Comparison of ENCODE assay signal across 15 cellular contexts in the genomic region with DNA sequence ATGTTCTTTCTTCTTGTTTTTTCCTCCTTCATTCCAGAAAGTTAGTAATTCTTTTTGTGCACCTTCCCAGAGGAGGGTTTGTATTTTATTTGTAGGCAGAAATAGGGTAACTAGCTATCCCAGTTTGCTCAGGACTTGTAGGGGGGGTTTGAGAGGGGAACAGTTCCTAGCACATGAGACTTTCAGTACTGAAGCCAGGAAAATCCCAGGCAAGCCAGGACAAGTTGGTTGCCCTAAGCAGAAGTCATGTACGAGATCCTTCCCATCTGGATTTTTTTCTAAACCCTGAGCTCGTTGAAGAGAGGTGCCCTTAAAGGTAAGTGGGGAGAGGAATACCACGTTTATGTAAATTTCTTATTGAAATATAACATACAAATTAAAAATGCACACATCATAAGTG. TPM values are rescaled to one million over a fixed set of nuclear protein-coding genes. Genes with fewer than 3 reads are reported as not detected.
DNase-seq lines count a peak whose midpoint lies in the region; ATAC-seq and TF ChIP-seq lines count a peak whose summit lies in the region.
"Had no signal": no experiment of that assay in that cellular context is flagged by ENCODE, and none has a peak within 500 bp of the region (broad histone marks: within the 10 kb centered on the region; RNA-seq: fewer than 3 reads in every experiment).

No MANE protein-coding gene starts in this region.

- WGBS in trophoblast cell (ENCODE audit: extremely low coverage, insufficient coverage, insufficient read length), result no CpG with 5 or more reads among the region's 3 CpGs
- whole genome bisulfite sequencing in mesenchymal stem cell, result no CpG with 5 or more reads among the region's 3 CpGs

- CTCF ChIA-PET in MCF 10A (lab: Yijun Ruan, JAX), result no interaction called here

- H2BK120ac ChIP-seq in trophoblast cell (ENCODE audit: insufficient read depth, low read length, poor library complexity) (no peak overlapping the region), mesenchymal stem cell (ENCODE audit: low read depth, low read length) (no peak overlapping the region)

- H3K9me3 ChIP-seq in trophoblast cell (ENCODE audit: insufficient read depth, low read depth, low read length) (no peaks in the 10 kb centered on the region), mesenchymal stem cell (ENCODE audit: control insufficient read depth, low read length) (no peaks in the 10 kb centered on the region)

- no peak overlapping the region for H3K4me3 Mint-ChIP-seq in MCF 10A (ENCODE audit: unreplicated experiment)
- no peak overlapping the region for H3K4me3 Mint-ChIP-seq in natural killer cell treated with Interleukin-12 subunit alpha and Interleukin-12 subunit beta and Interleukin-15 and Interleukin-18, amount 100 ng/mL, for 72 hours
- H3K4me3 Mint-ChIP-seq in activated T-cell treated with anti-CD3 and anti-CD28 coated beads, Interleukin-2, amount 50 U/mL, for 24 hours, result no peak overlapping the region
- H3K4me3 Mint-ChIP-seq: CD8-positive, alpha-beta T cell; H9 had no signal

- no peak overlapping the region for H2AK5ac ChIP-seq in trophoblast cell (ENCODE audit: low read length)
- H2AK5ac ChIP-seq in mesenchymal stem cell (ENCODE audit: low read length, severe bottlenecking), result no peak overlapping the region

- H2BK12ac ChIP-seq in trophoblast cell (ENCODE audit: low read length) (no peak overlapping the region), mesenchymal stem cell (ENCODE audit: low read length in 2 of 2) (no peak overlapping the region)

- H3K4me3 ChIP-seq in trophoblast cell (ENCODE audit: low read depth, low read length), result no peak overlapping the region
- H3K4me3 ChIP-seq in mesenchymal stem cell (ENCODE audit: insufficient read depth in 1 of 2, low read depth in 1 of 2, low read length in 2 of 2), result no peak overlapping the region
- H3K4me3 ChIP-seq: SK-N-MC had no signal

- peak overlapping the region; percentile 65 for H3K27ac ChIP-seq in trophoblast cell (ENCODE audit: low read depth, low read length)
- no peak overlapping the region for H3K27ac ChIP-seq in mesenchymal stem cell (ENCODE audit: low read length, poor library complexity, severe bottlenecking)
- H3K27ac ChIP-seq: SK-N-MC had no signal

- H2BK5ac ChIP-seq in trophoblast cell (ENCODE audit: low read depth, low read length, poor library complexity) (no peak overlapping the region), mesenchymal stem cell (ENCODE audit: low read depth, low read length, poor library complexity, severe bottlenecking) (no peak overlapping the region)

- no peak overlapping the region for H4K12ac ChIP-seq in trophoblast cell (ENCODE audit: low read depth, low read length)

- H3K18ac ChIP-seq in trophoblast cell (ENCODE audit: low read length) (no peak overlapping the region), mesenchymal stem cell (ENCODE audit: low read depth in 1 of 2, low read length in 2 of 2) (no peak overlapping the region)

- intact Hi-C loops in MCF 10A (cut with micrococcal nuclease), result no loop called here

- no TSS peak for BruUV-seq in MCF 10A (replicated peaks; lab: Mats Ljungman, UMichigan)

- H3K36me3 ChIP-seq in trophoblast cell (ENCODE audit: control insufficient read depth in 1 of 2, insufficient read depth in 2 of 2, low read length in 2 of 2), result no peaks in the 10 kb centered on the region
- H3K36me3 ChIP-seq in mesenchymal stem cell (ENCODE audit: control insufficient read depth in 1 of 2, insufficient read depth in 2 of 2, low read depth in 1 of 2, low read length in 2 of 2), result no peaks in the 10 kb centered on the region

- H4K91ac ChIP-seq in trophoblast cell (ENCODE audit: low read depth, low read length), result peak overlapping the region; percentile 55
- H4K91ac ChIP-seq in mesenchymal stem cell (ENCODE audit: low read length), result no peak overlapping the region

- POLR2A ChIA-PET in MCF 10A (lab: Yijun Ruan, JAX), result interaction anchor here (0.6 to 4.6 kb wide), 5 partner anchors 9 to 29 kb away, joined by 3 to 21 read pairs (median 7); a partner anchor contains a TSS

- no peaks in the 10 kb centered on the region for H3K27me3 Mint-ChIP-seq in MCF 10A (ENCODE audit: insufficient read depth, unreplicated experiment)
- H3K27me3 Mint-ChIP-seq in natural killer cell treated with Interleukin-12 subunit alpha and Interleukin-12 subunit beta and Interleukin-15 and Interleukin-18, amount 100 ng/mL, for 72 hours, result peaks cover 0 to 8% of the 10 kb centered on the region in 2 donors
- H3K27me3 Mint-ChIP-seq in activated T-cell treated with anti-CD3 and anti-CD28 coated beads, Interleukin-2, amount 50 U/mL, for 24 hours, result peaks cover 53% of the 10 kb centered on the region

- H3K9me3 Mint-ChIP-seq in MCF 10A (ENCODE audit: unreplicated experiment), result no peaks in the 10 kb centered on the region
- H3K9me3 Mint-ChIP-seq in natural killer cell treated with Interleukin-12 subunit alpha and Interleukin-12 subunit beta and Interleukin-15 and Interleukin-18, amount 100 ng/mL, for 72 hours, result no peaks in the 10 kb centered on the region
- no peaks in the 10 kb centered on the region for H3K9me3 Mint-ChIP-seq in activated T-cell treated with anti-CD3 and anti-CD28 coated beads, Interleukin-2, amount 50 U/mL, for 24 hours
- H3K9me3 Mint-ChIP-seq: CD8-positive, alpha-beta T cell had no signal

- H3K27ac Mint-ChIP-seq in MCF 10A (ENCODE audit: low read depth, unreplicated experiment), result peak overlapping the region; percentile 86
- no peak overlapping the region for H3K27ac Mint-ChIP-seq in natural killer cell treated with Interleukin-12 subunit alpha and Interleukin-12 subunit beta and Interleukin-15 and Interleukin-18, amount 100 ng/mL, for 72 hours
- no peak overlapping the region for H3K27ac Mint-ChIP-seq in activated T-cell treated with anti-CD3 and anti-CD28 coated beads, Interleukin-2, amount 50 U/mL, for 24 hours
- H3K27ac Mint-ChIP-seq: CD8-positive, alpha-beta T cell; H9 had no signal

- no peak overlapping the region for H2AFZ ChIP-seq in trophoblast cell (ENCODE audit: insufficient read depth, low read length, poor library complexity)
- no peak overlapping the region for H2AFZ ChIP-seq in mesenchymal stem cell (ENCODE audit: low read depth, low read length)

- no peaks in the 10 kb centered on the region for H3K36me3 Mint-ChIP-seq in MCF 10A (ENCODE audit: insufficient read depth, unreplicated experiment)
- H3K36me3 Mint-ChIP-seq in natural killer cell treated with Interleukin-12 subunit alpha and Interleukin-12 subunit beta and Interleukin-15 and Interleukin-18, amount 100 ng/mL, for 72 hours, result no peaks in the 10 kb centered on the region
- H3K36me3 Mint-ChIP-seq in activated T-cell treated with anti-CD3 and anti-CD28 coated beads, Interleukin-2, amount 50 U/mL, for 24 hours (ENCODE audit: low read depth), result no peaks in the 10 kb centered on the region
- H3K36me3 Mint-ChIP-seq: CD8-positive, alpha-beta T cell had no signal

- no peak for ATAC-seq in natural killer cell treated with Interleukin-12 subunit alpha and Interleukin-12 subunit beta and Interleukin-15 and Interleukin-18, amount 100 ng/mL, for 72 hours
- ATAC-seq: CD8-positive, alpha-beta T cell; Panc1 had no signal

- no peak for TF ChIP-seq CTCF in MCF 10A (IDR thresholded peaks at IDR 0.05; ENCODE audit: unreplicated experiment)

- H3K14ac ChIP-seq in trophoblast cell (ENCODE audit: low read length) (no peak overlapping the region), mesenchymal stem cell (ENCODE audit: low read length in 2 of 2) (no peak overlapping the region)

- H3K23ac ChIP-seq in trophoblast cell (ENCODE audit: low read length) (no peak overlapping the region), mesenchymal stem cell (ENCODE audit: low read length in 2 of 2) (no peak overlapping the region)

- H3K4ac ChIP-seq in trophoblast cell (ENCODE audit: low read depth, low read length), result no peak overlapping the region
- H3K4ac ChIP-seq in mesenchymal stem cell (ENCODE audit: low read depth in 1 of 2, low read length in 2 of 2), result no peak overlapping the region

- H3K4me1 Mint-ChIP-seq in MCF 10A (ENCODE audit: insufficient read depth, unreplicated experiment), result peaks cover 11% of the 10 kb centered on the region
- peaks cover 6 to 7% of the 10 kb centered on the region in 2 donors for H3K4me1 Mint-ChIP-seq in natural killer cell treated with Interleukin-12 subunit alpha and Interleukin-12 subunit beta and Interleukin-15 and Interleukin-18, amount 100 ng/mL, for 72 hours (ENCODE audit: low read depth in 2 of 2)
- H3K4me1 Mint-ChIP-seq in activated T-cell treated with anti-CD3 and anti-CD28 coated beads, Interleukin-2, amount 50 U/mL, for 24 hours (ENCODE audit: low read depth), result peaks cover 6% of the 10 kb centered on the region
- H3K4me1 Mint-ChIP-seq: H9 had no signal

- no peaks in the 10 kb centered on the region for H3K27me3 ChIP-seq in trophoblast cell (ENCODE audit: insufficient read depth, low read length)
- H3K27me3 ChIP-seq in mesenchymal stem cell (ENCODE audit: control insufficient read depth in 1 of 2, insufficient read depth in 1 of 2, low read length in 2 of 2), result no peaks in the 10 kb centered on the region

- H3K79me2 ChIP-seq in trophoblast cell (ENCODE audit: control insufficient read depth, insufficient read depth, low read length, poor library complexity), result no peaks in the 10 kb centered on the region

- H3K4me2 ChIP-seq in trophoblast cell (ENCODE audit: low read length), result no peak overlapping the region
- no peak overlapping the region for H3K4me2 ChIP-seq in mesenchymal stem cell (ENCODE audit: low read length, poor library complexity, severe bottlenecking)

- no peak overlapping the region for H3K9ac ChIP-seq in trophoblast cell (ENCODE audit: low read length)
- no peak overlapping the region for H3K9ac ChIP-seq in mesenchymal stem cell (ENCODE audit: low read length)

- H4K8ac ChIP-seq in trophoblast cell (ENCODE audit: low read depth, low read length) (no peak overlapping the region), mesenchymal stem cell (ENCODE audit: low read length) (no peak overlapping the region)

- DNase-seq in DMS 273 (lab: John Stamatoyannopoulos, UW; ENCODE audit: unreplicated experiment) (peak; percentile 78), NCI-H2171 (lab: John Stamatoyannopoulos, UW) (peak; percentile 50), MCF 10A (ENCODE audit: unreplicated experiment) (peak; percentile 44), trophoblast cell (no peak), mesenteric fat pad (ENCODE audit: low spot score) (no peak), mesenchymal stem cell (no peak)
- no peak for DNase-seq in natural killer cell treated with Interleukin-12 subunit alpha and Interleukin-12 subunit beta and Interleukin-15 and Interleukin-18, amount 100 ng/mL, for 72 hours (ENCODE audit: low spot score)
- DNase-seq in activated T-cell treated with anti-CD3 and anti-CD28 coated beads, Interleukin-2, amount 50 U/mL, for 24 hours, result no peak
- DNase-seq: CD8-positive, alpha-beta T cell; DND-41; H9; NCI-H2029; Right ventricle myocardium superior had no signal

- H3K4me1 ChIP-seq in trophoblast cell (ENCODE audit: control insufficient read depth in 1 of 2, insufficient read depth in 2 of 2, low read length in 2 of 2) (no peaks in the 10 kb centered on the region), mesenchymal stem cell (ENCODE audit: control insufficient read depth, insufficient read depth, low read depth, low read length) (no peaks in the 10 kb centered on the region)

- no peaks in the 10 kb centered on the region for H3K79me1 ChIP-seq in trophoblast cell (ENCODE audit: low read length)
- no peaks in the 10 kb centered on the region for H3K79me1 ChIP-seq in mesenchymal stem cell (replicated peaks; ENCODE audit: low read length, poor library complexity, severe bottlenecking)

- no peak overlapping the region for H2BK15ac ChIP-seq in mesenchymal stem cell (ENCODE audit: low read depth, poor library complexity, severe bottlenecking)

RNA-seq across cellular contexts. Expression of a gene that starts 15.6 kb away (rescaled TPM):
- total RNA-seq in MCF 10A (2022), result 27.5 and 28.4 TPM in 2 replicates
- 35.4 and 36.7 TPM in 2 replicates for polyA plus RNA-seq in trophoblast cell (2013)
- 10 to 100 TPM; 21.3 to 28.2 TPM for total RNA-seq in natural killer cell treated with Interleukin-12 subunit alpha and Interleukin-12 subunit beta and Interleukin-15 and Interleukin-18, amount 100 ng/mL, for 72 hours
- 18.5 TPM for total RNA-seq in mesenteric fat pad
- polyA plus RNA-seq in mesenchymal stem cell (2013, experiment 1 of 2), result 9.9 TPM
- 9.2 TPM for polyA plus RNA-seq in mesenchymal stem cell (2013, experiment 2 of 2)

Comparison
In these comparisons a context has a peak if more than half of its experiments do, and no peak if none do; other contexts are left out.
1. DNase-seq: peak in DMS 273 (single experiment), NCI-H2171 (single experiment) and MCF 10A (single experiment); none in trophoblast cell (0 of 2), natural killer cell treated with Interleukin-12 subunit alpha and Interleukin-12 subunit beta and Interleukin-15 and Interleukin-18, amount 100 ng/mL, for 72 hours (single experiment), mesenteric fat pad (single experiment), activated T-cell treated with anti-CD3 and anti-CD28 coated beads, Interleukin-2, amount 50 U/mL, for 24 hours (single experiment) and mesenchymal stem cell (single experiment).